9 cellular contexts compared by ENCODE assay signal in the genomic region with DNA sequence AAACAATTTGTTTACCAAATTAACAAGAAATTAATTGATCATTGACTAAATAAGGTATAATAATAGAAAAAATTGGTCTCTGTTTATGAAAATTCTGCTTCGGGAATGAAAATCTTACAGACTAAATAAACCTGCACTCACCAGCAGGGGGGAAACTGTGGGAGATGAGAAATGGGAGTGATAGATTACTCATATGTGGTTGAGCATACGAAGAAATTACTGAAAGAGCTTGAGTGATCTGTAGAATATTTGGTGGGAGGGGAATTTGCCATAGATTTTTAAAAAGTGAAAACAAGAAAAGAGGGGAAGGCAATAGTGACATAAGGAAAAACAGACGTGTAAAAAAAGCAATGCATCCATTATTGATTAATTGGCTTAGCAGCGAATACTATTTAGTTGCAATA.
DNase-seq lines count a peak whose midpoint lies in the region; ATAC-seq, FAIRE-seq and TF ChIP-seq lines count a peak whose summit lies in the region.
"Had no signal": no experiment of that assay in that cellular context is flagged by ENCODE, and none has a peak within 500 bp of the region (broad histone marks: within the 10 kb centered on the region; RNA-seq: fewer than 3 reads in every experiment).

No MANE protein-coding gene starts in this region.

- H3K27ac Mint-ChIP-seq in T-helper 1 cell treated with Interleukin-12 subunit alpha and Interleukin-12 subunit beta and Interleukin-4 antibody, amounts not matched to agents 30 μg/mL and 1 μg/mL, for 36 hours: peak overlapping the region; percentile 36
- H3K27ac Mint-ChIP-seq: memory B cell had no signal

- H3K9me3 Mint-ChIP-seq in T-helper 1 cell treated with Interleukin-12 subunit alpha and Interleukin-12 subunit beta and Interleukin-4 antibody, amounts not matched to agents 30 μg/mL and 1 μg/mL, for 36 hours: peaks cover 4% of the 10 kb centered on the region

- peak; percentile 79 for FAIRE-seq in GM18507 (lab: Jason Lieb, UNC)

- in situ Hi-C loops in ACHN (cut with HindIII; ENCODE audit: low pct_ligation_motif_present, low pct_unique_long_range_greater_than_20kb, low sequenced_read_pairs): no loop called here

- intact Hi-C loops in tibial artery (cut with DNase I; ENCODE audit: low total_unique reads): loop anchor here (5.0 kb wide), 1 partner anchor 36 kb away; no protein-coding TSS in a partner anchor

- H3K27me3 ChIP-seq in tibial artery: peaks cover 0 to 10% of the 10 kb centered on the region in 2 donors

- no peaks in the 10 kb centered on the region for H3K9me3 ChIP-seq in tibial artery

- peak; percentile 58 for ATAC-seq in HG02885 (IDR thresholded peaks at IDR 0.05; ENCODE audit: poor library complexity, unreplicated experiment)
- ATAC-seq in HG03025 (IDR thresholded peaks at IDR 0.05; ENCODE audit: low FRiP score, unreplicated experiment): no peak

- H3K4me3 ChIP-seq in tibial artery: no peak overlapping the region

- peak overlapping the region; percentile 29 for H3K4me3 Mint-ChIP-seq in T-helper 1 cell treated with Interleukin-12 subunit alpha and Interleukin-12 subunit beta and Interleukin-4 antibody, amounts not matched to agents 30 μg/mL and 1 μg/mL, for 36 hours
- H3K4me3 Mint-ChIP-seq: memory B cell had no signal

- DNase-seq in ACHN: peak; percentile 14
- no peak for DNase-seq in GM18507 (ENCODE audit: extremely low spot score, insufficient read length, low read depth)
- no peak for DNase-seq in tibial artery
- no peak for DNase-seq in NCI-H1092 (lab: John Stamatoyannopoulos, UW)
- DNase-seq in NCI-H2029 (lab: John Stamatoyannopoulos, UW): no peak

- H3K4me1 Mint-ChIP-seq in T-helper 1 cell treated with Interleukin-12 subunit alpha and Interleukin-12 subunit beta and Interleukin-4 antibody, amounts not matched to agents 30 μg/mL and 1 μg/mL, for 36 hours (ENCODE audit: low read depth): peaks cover 41% of the 10 kb centered on the region

- H3K27me3 Mint-ChIP-seq in T-helper 1 cell treated with Interleukin-12 subunit alpha and Interleukin-12 subunit beta and Interleukin-4 antibody, amounts not matched to agents 30 μg/mL and 1 μg/mL, for 36 hours (ENCODE audit: low read depth): no peaks in the 10 kb centered on the region

- no peaks in the 10 kb centered on the region for H3K36me3 ChIP-seq in tibial artery

- no peak for TF ChIP-seq CTCF in tibial artery (IDR thresholded peaks at IDR 0.05)

- peaks cover 0 to 12% (median 6%) of the 10 kb centered on the region in 4 donors for H3K4me1 ChIP-seq in tibial artery

- H3K27ac ChIP-seq in tibial artery: no peak overlapping the region

- H3K36me3 Mint-ChIP-seq in T-helper 1 cell treated with Interleukin-12 subunit alpha and Interleukin-12 subunit beta and Interleukin-4 antibody, amounts not matched to agents 30 μg/mL and 1 μg/mL, for 36 hours (ENCODE audit: low read depth): peaks cover 23% of the 10 kb centered on the region
